In the genomic region with DNA sequence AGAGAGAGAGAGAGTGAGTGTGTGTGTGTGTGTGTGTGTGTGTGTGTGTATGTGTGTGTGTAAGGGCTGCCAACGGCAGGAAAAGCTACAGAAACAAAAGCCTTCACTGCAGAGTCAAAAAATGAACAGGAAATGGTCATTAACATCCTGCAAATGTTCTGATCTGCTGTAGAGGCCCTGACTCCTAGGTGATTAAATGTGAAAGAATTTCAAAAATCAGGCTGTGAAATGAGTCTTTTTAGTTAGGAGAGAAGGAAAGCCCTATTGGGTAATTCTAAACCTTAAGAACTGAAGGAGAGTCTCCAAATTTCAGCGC, we compare ENCODE assay signal across 1 cellular context.
TF ChIP-seq lines count a peak whose summit lies in the region.

No MANE protein-coding gene starts in this region.

TF ChIP-seq in GM12878, 131 proteins besides CTCF, POLR2A, EP300 and RAD21 (continued from another document):
- TF ChIP-seq ZNF592 (IDR thresholded peaks at IDR 0.05): 0 out of 2 replicates have a peak, but pooled peaks have one; percentile 11
- peak; percentile 61; the same call in 1 of the 2 replicates for TF ChIP-seq FOXM1 (IDR thresholded peaks at IDR 0.05; ENCODE audit: low read depth, low read length)
- 0 out of 2 replicates have a peak, but pooled peaks have one; percentile 26 for TF ChIP-seq CREB1 (IDR thresholded peaks at IDR 0.05; ENCODE audit: low read depth)
- TF ChIP-seq HDGF (IDR thresholded peaks at IDR 0.05): peak; percentile 90
- TF ChIP-seq ZNF217 (IDR thresholded peaks at IDR 0.05): peak; percentile 34; the same call in 1 of the 2 replicates
- peak; percentile 77 for TF ChIP-seq JUNB (IDR thresholded peaks at IDR 0.05)
- 0 out of 2 replicates have a peak, but pooled peaks have one; percentile 30 for TF ChIP-seq DPF2 (IDR thresholded peaks at IDR 0.05)
- TF ChIP-seq KLF5 (IDR thresholded peaks at IDR 0.05; ENCODE audit: partially characterized antibody): no peak
- TF ChIP-seq ZNF687 (IDR thresholded peaks at IDR 0.05): peak; percentile 53; the same call in 1 of the 2 replicates
- 0 out of 2 replicates have a peak, but pooled peaks have one; percentile 32 for TF ChIP-seq CBX5 (IDR thresholded peaks at IDR 0.05; ENCODE audit: low read depth)
- TF ChIP-seq NKRF (conservative IDR thresholded peaks at IDR 0.05): no peak
- TF ChIP-seq MTA2 (IDR thresholded peaks at IDR 0.05; ENCODE audit: low read depth): peak; percentile 77
- TF ChIP-seq SMARCA5 (IDR thresholded peaks at IDR 0.05): peak; percentile 21; the same call in 1 of the 2 replicates
- no peak for TF ChIP-seq SREBF2 (IDR thresholded peaks at IDR 0.05; ENCODE audit: low read length)
- TF ChIP-seq SMAD1 (IDR thresholded peaks at IDR 0.05; ENCODE audit: low read depth, partially characterized antibody): peak; percentile 22
- peak; percentile 70 for TF ChIP-seq GABPA (IDR thresholded peaks at IDR 0.05; ENCODE audit: low read depth)
- peak; percentile 82 for TF ChIP-seq NFIC (IDR thresholded peaks at IDR 0.05; ENCODE audit: low read depth, low read length)
- TF ChIP-seq, protein P1, sequence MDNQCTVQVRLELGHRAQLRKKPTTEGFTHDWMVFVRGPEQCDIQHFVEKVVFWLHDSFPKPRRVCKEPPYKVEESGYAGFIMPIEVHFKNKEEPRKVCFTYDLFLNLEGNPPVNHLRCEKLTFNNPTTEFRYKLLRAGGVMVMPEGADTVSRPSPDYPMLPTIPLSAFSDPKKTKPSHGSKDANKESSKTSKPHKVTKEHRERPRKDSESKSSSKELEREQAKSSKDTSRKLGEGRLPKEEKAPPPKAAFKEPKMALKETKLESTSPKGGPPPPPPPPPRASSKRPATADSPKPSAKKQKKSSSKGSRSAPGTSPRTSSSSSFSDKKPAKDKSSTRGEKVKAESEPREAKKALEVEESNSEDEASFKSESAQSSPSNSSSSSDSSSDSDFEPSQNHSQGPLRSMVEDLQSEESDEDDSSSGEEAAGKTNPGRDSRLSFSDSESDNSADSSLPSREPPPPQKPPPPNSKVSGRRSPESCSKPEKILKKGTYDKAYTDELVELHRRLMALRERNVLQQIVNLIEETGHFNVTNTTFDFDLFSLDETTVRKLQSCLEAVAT (IDR thresholded peaks at IDR 0.05): peak; percentile 85
- TF ChIP-seq RB1 (IDR thresholded peaks at IDR 0.05; ENCODE audit: borderline replicate concordance): 0 out of 2 replicates have a peak, but pooled peaks have one; percentile 36
- TF ChIP-seq RFX5 (IDR thresholded peaks at IDR 0.05; ENCODE audit: low read depth, low read length): no peak
- peak; percentile 86; the same call in 1 of the 2 replicates for TF ChIP-seq MTA3 (IDR thresholded peaks at IDR 0.05; ENCODE audit: borderline replicate concordance, low read length)
- no peak for TF ChIP-seq TCF3 (IDR thresholded peaks at IDR 0.05; ENCODE audit: borderline replicate concordance, insufficient read depth, low read depth, low read length)
- TF ChIP-seq IKZF1 (conservative IDR thresholded peaks at IDR 0.05): peak; percentile 73
- TF ChIP-seq IRF4 (IDR thresholded peaks at IDR 0.05; ENCODE audit: low read depth, low read length): 0 out of 2 replicates have a peak, but pooled peaks have one; percentile 10
- peak; percentile 98; the same call in 1 of the 2 replicates for TF ChIP-seq NBN (IDR thresholded peaks at IDR 0.05)
- peak; percentile 29 for TF ChIP-seq MEF2B (IDR thresholded peaks at IDR 0.05; ENCODE audit: partially characterized antibody, poor library complexity, severe bottlenecking)
- no peak for TF ChIP-seq SMAD5 (IDR thresholded peaks at IDR 0.05; ENCODE audit: low read depth)
- no peak for TF ChIP-seq E2F4 (IDR thresholded peaks at IDR 0.05; ENCODE audit: low read depth, low read length)
- no peak for TF ChIP-seq ESRRA (IDR thresholded peaks at IDR 0.05; ENCODE audit: low read length)
- 0 out of 2 replicates have a peak, but pooled peaks have one; percentile 31 for TF ChIP-seq PAX5 (IDR thresholded peaks at IDR 0.05; ENCODE audit: borderline replicate concordance, low read depth, low read length)
- no peak for TF ChIP-seq CHD2 (IDR thresholded peaks at IDR 0.05; ENCODE audit: borderline replicate concordance, low read depth, low read length)
- peak; percentile 19 for TF ChIP-seq SKIL (IDR thresholded peaks at IDR 0.05; ENCODE audit: low read depth, poor library complexity, severe bottlenecking)
- peak; percentile 83 for TF ChIP-seq EED (IDR thresholded peaks at IDR 0.05; ENCODE audit: low read depth)
- TF ChIP-seq CREM (IDR thresholded peaks at IDR 0.05; ENCODE audit: low read depth): 0 out of 2 replicates have a peak, but pooled peaks have one; percentile 62
- TF ChIP-seq HDAC6 (IDR thresholded peaks at IDR 0.05; ENCODE audit: unreplicated experiment): no peak
- peak; percentile 64 for TF ChIP-seq RUNX3 (IDR thresholded peaks at IDR 0.05; ENCODE audit: low read length)
- TF ChIP-seq ATF2 (IDR thresholded peaks at IDR 0.05; ENCODE audit: low read length): 0 out of 2 replicates have a peak, but pooled peaks have one; percentile 30
- peak in 1 of 2 experiments; percentile 88; a peak in 2 of 4 replicates for TF ChIP-seq ETV6 (conservative IDR thresholded peaks at IDR 0.05 in 1 of 2, IDR thresholded peaks at IDR 0.05 in 1 of 2; ENCODE audit: borderline replicate concordance in 1 of 2, low read depth in 1 of 2)
- TF ChIP-seq ZBED1 (IDR thresholded peaks at IDR 0.05; ENCODE audit: borderline replicate concordance): peak; percentile 16; the same call in 1 of the 2 replicates
- TF ChIP-seq IKZF2 (IDR thresholded peaks at IDR 0.05): peak; percentile 88 to 94; a peak in 3 of 4 replicates
